ENCODE assay signal across 1 cellular context in the genomic region with DNA sequence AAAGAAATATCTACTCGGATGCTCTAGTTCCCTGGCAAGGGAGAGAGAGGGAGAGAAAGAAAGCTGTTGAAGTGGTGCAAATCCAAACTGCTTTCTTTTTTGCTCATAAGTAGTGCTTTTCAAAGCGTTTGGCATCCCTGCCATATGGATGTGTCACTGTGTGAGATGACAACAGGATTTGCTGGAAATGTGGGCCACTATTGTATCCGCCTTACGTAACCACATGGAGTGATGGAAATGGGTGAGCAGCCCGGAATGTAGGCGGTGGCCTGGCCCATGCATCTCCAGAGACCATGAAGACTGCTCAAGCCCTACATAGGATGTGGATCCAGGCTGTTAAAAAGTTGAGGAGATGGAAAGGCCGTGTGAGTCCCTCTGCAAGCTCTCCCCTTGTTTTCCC.
TF ChIP-seq lines count a peak whose summit lies in the region.

No MANE protein-coding gene starts in this region.

TF ChIP-seq in H1, 55 proteins besides CTCF, POLR2A, EP300 and RAD21 (continued from another document):
- TF ChIP-seq CTBP2 (IDR thresholded peaks at IDR 0.05; ENCODE audit: borderline replicate concordance, insufficient read depth, insufficient read length, low read length), result no peak
- TF ChIP-seq RXRA (IDR thresholded peaks at IDR 0.05; ENCODE audit: insufficient read depth, low read depth, low read length), result no peak
- TF ChIP-seq TEAD4 (IDR thresholded peaks at IDR 0.05; ENCODE audit: low read depth, low read length), result no peak
- TF ChIP-seq TCF12 (IDR thresholded peaks at IDR 0.05; ENCODE audit: low read depth, low read length), result no peak
- no peak for TF ChIP-seq PHF8 (conservative IDR thresholded peaks at IDR 0.05; ENCODE audit: low read depth, low read length)
- no peak for TF ChIP-seq SRF (IDR thresholded peaks at IDR 0.05; ENCODE audit: low read depth, low read length)
- no peak for TF ChIP-seq CHD1 (IDR thresholded peaks at IDR 0.05; ENCODE audit: low read depth, low read length)
